26 cellular contexts compared by ENCODE assay signal in the genomic region with DNA sequence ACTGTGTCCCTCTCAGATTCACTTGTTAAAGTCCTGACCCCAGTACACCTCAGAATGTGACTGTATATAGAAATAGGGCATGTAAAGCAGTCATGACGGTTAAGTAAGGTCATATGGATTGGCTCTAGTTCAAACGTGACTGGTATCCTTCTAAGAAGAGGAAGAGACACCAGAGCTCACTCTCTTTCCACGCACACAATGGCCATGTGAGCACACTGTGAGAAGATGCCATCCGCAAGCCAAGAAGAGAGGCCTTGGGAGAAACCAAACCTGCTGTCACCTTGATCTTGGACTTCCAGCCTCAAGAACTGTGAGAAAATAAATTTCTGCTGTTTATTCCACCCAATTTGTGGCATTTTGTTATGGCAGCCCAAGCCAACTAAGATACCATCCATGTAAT. TPM values are rescaled to one million over a fixed set of nuclear protein-coding genes. Genes with fewer than 3 reads are reported as not detected.
A peak's percentile ranks its signal among the peaks of the same experiment; 100 is the strongest.
DNase-seq lines count a peak whose midpoint lies in the region; FAIRE-seq and TF ChIP-seq lines count a peak whose summit lies in the region.
"Had no signal": no experiment of that assay in that cellular context is flagged by ENCODE, and none has a peak within 500 bp of the region (broad histone marks: within the 10 kb centered on the region; RNA-seq: fewer than 3 reads in every experiment).

No MANE protein-coding gene starts in this region.

- no peak overlapping the region for H3K4me3 ChIP-seq in H1 (ENCODE audit: extremely low read depth in 1 of 4, insufficient read depth in 2 of 4, low read depth in 3 of 4, low read length in 4 of 4)
- H3K4me3 ChIP-seq: K562, PC-9 had no signal

- no peak overlapping the region for H4K91ac ChIP-seq in H1 (replicated peaks; ENCODE audit: insufficient read length, low read length)

- H3K9me3 ChIP-seq in H1 (ENCODE audit: insufficient read depth in 2 of 2, low read depth in 1 of 2, low read length in 1 of 2) = peaks cover 3% of the 10 kb centered on the region in 2 experiments; a peak in 2 of 4 replicates
- H3K9me3 ChIP-seq: BE2C had no signal

- H4K20me1 ChIP-seq in H1 (replicated peaks in 1 of 2; ENCODE audit: control insufficient read depth in 1 of 2, insufficient read depth in 2 of 2, low read length in 2 of 2) = no peaks in the 10 kb centered on the region

- TF ChIP-seq CTCF in H1 (IDR thresholded peaks at IDR 0.05; ENCODE audit: control extremely low read depth in 1 of 3, insufficient read depth in 1 of 3, low read depth in 1 of 3, low read length in 3 of 3) = no peak

- FAIRE-seq in H1 (lab: Jason Lieb, UNC) = no peak
- FAIRE-seq: K562 had no signal

- CTCF ChIA-PET in activated CD4-positive, alpha-beta T cell treated with anti-CD3 and anti-CD28 coated beads, Interleukin-2, amount 10 ng/mL, durations not matched to agents 7 days and 5 days (lab: Charles Lee) = interaction anchor here (2.1 kb wide), 1 partner anchor 8 kb away, joined by 8 read pairs; no protein-coding TSS in a partner anchor
- CTCF ChIA-PET in H1 (lab: Charles Lee; ENCODE audit: partially characterized antibody) = no interaction called here

- no peaks in the 10 kb centered on the region for H3K36me3 ChIP-seq in H1 (ENCODE audit: control insufficient read depth in 2 of 4, insufficient read depth in 4 of 4, low read length in 3 of 4)
- H3K36me3 ChIP-seq: BE2C had no signal

- H2BK15ac ChIP-seq in H1 (ENCODE audit: low read length) = no peak overlapping the region

- no peak overlapping the region for H4K5ac ChIP-seq in H1 (ENCODE audit: insufficient read length, low read depth, low read length)

- no peak overlapping the region for H3K14ac ChIP-seq in H1 (ENCODE audit: insufficient read length)

- H3K27ac Mint-ChIP-seq in activated CD4-positive, alpha-beta T cell treated with anti-CD3 and anti-CD28 coated beads, Interleukin-2, amount 10 ng/mL, durations not matched to agents 24 days and 14 days = no peak overlapping the region
- H3K27ac Mint-ChIP-seq in activated CD4-positive, alpha-beta T cell treated with anti-CD3 and anti-CD28 coated beads, Interleukin-2, amount 10 ng/mL, durations not matched to agents 7 days and 5 days = no peak overlapping the region

- no peak for TF ChIP-seq RAD21 in H1 (IDR thresholded peaks at IDR 0.05 in 1 of 2, conservative IDR thresholded peaks at IDR 0.05 in 1 of 2; ENCODE audit: low read depth in 2 of 2, low read length in 2 of 2)

- no peak overlapping the region for H2AFZ ChIP-seq in H1 (ENCODE audit: low read length)
- H2AFZ ChIP-seq: PC-9 had no signal

- no peak overlapping the region for H4K8ac ChIP-seq in H1 (ENCODE audit: extremely low read depth, insufficient read depth, low read length)

- 0 out of 2 replicates have a peak overlapping the region, but pooled peaks have one; percentile 13 for H2BK12ac ChIP-seq in H1 (ENCODE audit: low read depth, low read length)

- peaks cover 20% of the 10 kb centered on the region for H3K4me1 Mint-ChIP-seq in activated CD4-positive, alpha-beta T cell treated with anti-CD3 and anti-CD28 coated beads, Interleukin-2, amount 10 ng/mL, durations not matched to agents 24 days and 14 days
- no peaks in the 10 kb centered on the region for H3K4me1 Mint-ChIP-seq in activated CD4-positive, alpha-beta T cell treated with anti-CD3 and anti-CD28 coated beads, Interleukin-2, amount 10 ng/mL, durations not matched to agents 7 days and 5 days

- TF ChIP-seq POLR2A in H1 (IDR thresholded peaks at IDR 0.05; ENCODE audit: control extremely low read depth in 1 of 2, low read depth in 2 of 2, low read length in 2 of 2) = no peak

- DNase-seq in activated CD4-positive, alpha-beta T cell treated with anti-CD3 and anti-CD28 coated beads, Interleukin-2, amount 10 ng/mL, durations not matched to agents 24 days and 14 days = peak; percentile 24
- DNase-seq in activated CD4-positive, alpha-beta T cell treated with anti-CD3 and anti-CD28 coated beads, Interleukin-2, amount 10 ng/mL, durations not matched to agents 7 days and 5 days = no peak
- DNase-seq in CD1c-positive myeloid dendritic cell (ENCODE audit: extremely low spot score) = peak; percentile 74
- no peak for DNase-seq in H1 (ENCODE audit: low read depth in 1 of 2, low spot score in 2 of 2)
- DNase-seq in pons (ENCODE audit: low spot score) = peak; percentile 68
- DNase-seq in nucleus accumbens (lab: John Stamatoyannopoulos, UW) = no peak
- no peak for DNase-seq in AML-193 (lab: John Stamatoyannopoulos, UW)
- no peak for DNase-seq in SKM-1 (lab: John Stamatoyannopoulos, UW; ENCODE audit: unreplicated experiment)
- DNase-seq: BE2C; Calu3; H7; Kasumi-1; NCI-H1105; NCI-H1436 treated with DMSO at 0.1 percent for 48 hours; NCI-H1930; NCI-H2107; NCI-H446 treated with DMSO at 0.1 percent for 48 hours; NCI-H526; NCI-H82; NK-92 treated with Interleukin-12 subunit alpha and Interleukin-12 subunit beta, amount 100 ng/mL, for 24 hours; PC-9; RPMI8226; SHP77 had no signal

- no peak overlapping the region for H3K18ac ChIP-seq in H1 (ENCODE audit: extremely low read depth, low read length)

- POLR2A ChIA-PET in activated CD4-positive, alpha-beta T cell treated with anti-CD3 and anti-CD28 coated beads, Interleukin-2, amount 10 ng/mL, durations not matched to agents 7 days and 5 days (lab: Charles Lee) = no interaction called here
- POLR2A ChIA-PET in H1 (lab: Charles Lee; ENCODE audit: partially characterized antibody) = no interaction called here

- H2AK5ac ChIP-seq in H1 (ENCODE audit: low read depth, low read length) = no peak overlapping the region

- H2BK120ac ChIP-seq in H1 (replicated peaks; ENCODE audit: low read depth, low read length) = no peak overlapping the region

- H3K23ac ChIP-seq in H1 (ENCODE audit: insufficient read length) = no peak overlapping the region

- H3K4me3 Mint-ChIP-seq in activated CD4-positive, alpha-beta T cell treated with anti-CD3 and anti-CD28 coated beads, Interleukin-2, amount 10 ng/mL, durations not matched to agents 24 days and 14 days = no peak overlapping the region
- H3K4me3 Mint-ChIP-seq in activated CD4-positive, alpha-beta T cell treated with anti-CD3 and anti-CD28 coated beads, Interleukin-2, amount 10 ng/mL, durations not matched to agents 7 days and 5 days = no peak overlapping the region
- H3K4me3 Mint-ChIP-seq: CD14-positive monocyte had no signal

- intact Hi-C loops in activated CD4-positive, alpha-beta T cell treated with anti-CD3 and anti-CD28 coated beads, Interleukin-2, amount 10 ng/mL, durations not matched to agents 24 days and 14 days (cut with micrococcal nuclease) = no loop called here

- H3K79me2 ChIP-seq in H1 (ENCODE audit: control insufficient read depth in 1 of 2, insufficient read depth in 2 of 2, low read length in 2 of 2) = no peaks in the 10 kb centered on the region

- TF ChIP-seq EP300 in H1 (IDR thresholded peaks at IDR 0.05; ENCODE audit: borderline replicate concordance in 1 of 2, low read depth in 2 of 2, low read length in 2 of 2) = no peak

- H3K27me3 ChIP-seq in H1 (replicated peaks in 1 of 4; ENCODE audit: control insufficient read depth in 3 of 4, extremely low read depth in 1 of 4, insufficient read depth in 3 of 4, low read length in 3 of 4) = no peaks in the 10 kb centered on the region
- H3K27me3 ChIP-seq: BE2C had no signal

- 92% methylated on average over 4 of the region's 4 CpGs; no CpG with 5 or more reads in 1 of the 2 experiments for whole genome bisulfite sequencing in H1 (ENCODE audit: extremely low coverage in 1 of 2, insufficient coverage in 1 of 2, insufficient read length in 1 of 2, insufficient replicate concordance in 2 of 2, low coverage in 1 of 2, low lambda C conversion rate in 2 of 2, missing lambda C conversion rate in 1 of 2), 2 experiments

- H2BK20ac ChIP-seq in H1 (ENCODE audit: low read length) = no peak overlapping the region

- no peak overlapping the region for H3K56ac ChIP-seq in H1 (replicated peaks; ENCODE audit: insufficient read length, low read depth, low read length)

- no peak overlapping the region for H3K4ac ChIP-seq in H1 (replicated peaks; ENCODE audit: insufficient read length, low read depth, low read length)

- H3K36me3 Mint-ChIP-seq in activated CD4-positive, alpha-beta T cell treated with anti-CD3 and anti-CD28 coated beads, Interleukin-2, amount 10 ng/mL, durations not matched to agents 24 days and 14 days (ENCODE audit: low read depth) = no peaks in the 10 kb centered on the region
- no peaks in the 10 kb centered on the region for H3K36me3 Mint-ChIP-seq in activated CD4-positive, alpha-beta T cell treated with anti-CD3 and anti-CD28 coated beads, Interleukin-2, amount 10 ng/mL, durations not matched to agents 7 days and 5 days (ENCODE audit: low read depth)

- no peak overlapping the region for H3K9ac ChIP-seq in H1 (replicated peaks in 1 of 4; ENCODE audit: extremely low read depth in 1 of 4, low read depth in 3 of 4, low read length in 3 of 4)

- H2BK5ac ChIP-seq in H1 (ENCODE audit: low read depth, low read length) = no peak overlapping the region

- H3K9me3 Mint-ChIP-seq in activated CD4-positive, alpha-beta T cell treated with anti-CD3 and anti-CD28 coated beads, Interleukin-2, amount 10 ng/mL, durations not matched to agents 24 days and 14 days = no peaks in the 10 kb centered on the region
- no peaks in the 10 kb centered on the region for H3K9me3 Mint-ChIP-seq in activated CD4-positive, alpha-beta T cell treated with anti-CD3 and anti-CD28 coated beads, Interleukin-2, amount 10 ng/mL, durations not matched to agents 7 days and 5 days

- no peak overlapping the region for H3K4me2 ChIP-seq in H1 (ENCODE audit: insufficient read depth in 1 of 2, low read depth in 2 of 2, low read length in 2 of 2)
- H3K4me2 ChIP-seq: PC-9 had no signal

- H3K4me1 ChIP-seq in H1 (replicated peaks in 1 of 4; ENCODE audit: control insufficient read depth in 3 of 4, insufficient read depth in 4 of 4, low read length in 3 of 4) = no peaks in the 10 kb centered on the region; a peak in 1 of 7 replicates
- H3K4me1 ChIP-seq: BE2C had no signal

- H3K79me1 ChIP-seq in H1 (ENCODE audit: low read depth, low read length) = no peaks in the 10 kb centered on the region

- H3K23me2 ChIP-seq in H1 (ENCODE audit: low read depth, low read length) = peaks cover 3% of the 10 kb centered on the region; the same call in 1 of the 2 replicates

- no peak overlapping the region for H3K27ac ChIP-seq in H1 (ENCODE audit: low read depth, low read length)
- H3K27ac ChIP-seq: 22Rv1, PC-9 had no signal

- H3K27me3 Mint-ChIP-seq in activated CD4-positive, alpha-beta T cell treated with anti-CD3 and anti-CD28 coated beads, Interleukin-2, amount 10 ng/mL, durations not matched to agents 24 days and 14 days = peaks cover 3% of the 10 kb centered on the region
- H3K27me3 Mint-ChIP-seq in activated CD4-positive, alpha-beta T cell treated with anti-CD3 and anti-CD28 coated beads, Interleukin-2, amount 10 ng/mL, durations not matched to agents 7 days and 5 days = no peaks in the 10 kb centered on the region

RNA-seq across cellular contexts. Expression of gene IRF2BP2, which starts 56.8 kb away (rescaled TPM):
- 206 and 217 TPM in 2 replicates for total RNA-seq in activated CD4-positive, alpha-beta T cell treated with anti-CD3 and anti-CD28 coated beads, Interleukin-2, amount 10 ng/mL, durations not matched to agents 24 days and 14 days
- total RNA-seq in activated CD4-positive, alpha-beta T cell treated with anti-CD3 and anti-CD28 coated beads, Interleukin-2, amount 10 ng/mL, durations not matched to agents 7 days and 5 days = 10 to 100 TPM; 83.0 to 95.0 TPM
- total RNA-seq in H1 (2021; fragmentation: NEBNext Ultra II Directional; extraction: Animal tissue kit (Norgen Biotek cat#: 25700)) = 67.5 and 68.9 TPM in 2 replicates
- 24.9 and 36.0 TPM in 2 replicates for polyA plus RNA-seq in H1 (2011; rRNA removed)
- 14.9 TPM for polyA plus RNA-seq in H1 (2011; cell fraction: cytosol; rRNA removed)
- polyA plus RNA-seq in H1 (2011; cell fraction: nucleus; rRNA removed) = 108 TPM
- polyA plus RNA-seq in H1 (2012, experiment 1 of 2) = 22.9 to 44.8 TPM (median 38.6 TPM) in 4 replicates
- polyA plus RNA-seq in H1 (2012, experiment 2 of 2) = 26.3 TPM
- polyA plus RNA-seq in H1 (2013, experiment 1 of 2) = 31.8 TPM
- polyA plus RNA-seq in H1 (2013, experiment 2 of 2) = 31.3 TPM
- polyA minus RNA-seq in H1 (2011; rRNA and poly(A)+ RNA removed) = 22.1 and 38.7 TPM in 2 replicates
- polyA minus RNA-seq in H1 (2011; cell fraction: cytosol; rRNA and poly(A)+ RNA removed) = 41.8 TPM
- 37.3 TPM for polyA minus RNA-seq in H1 (2011; cell fraction: nucleus; rRNA and poly(A)+ RNA removed)

Comparison
In these comparisons a context has a peak if more than half of its experiments do, and no peak if none do; other contexts are left out.
1. DNase-seq: peak in activated CD4-positive, alpha-beta T cell treated with anti-CD3 and anti-CD28 coated beads, Interleukin-2, amount 10 ng/mL, durations not matched to agents 24 days and 14 days (single experiment), CD1c-positive myeloid dendritic cell (single experiment) and pons (single experiment); none in activated CD4-positive, alpha-beta T cell treated with anti-CD3 and anti-CD28 coated beads, Interleukin-2, amount 10 ng/mL, durations not matched to agents 7 days and 5 days (single experiment), H1 (0 of 2), nucleus accumbens (0 of 56), AML-193 (0 of 2) and SKM-1 (single experiment).